8 cellular contexts compared by ENCODE assay signal in genomic region chr3:185659942-185660921, GRCh38.
DNase-seq lines count a peak whose midpoint lies in the region; ATAC-seq and TF ChIP-seq lines count a peak whose summit lies in the region.

No MANE protein-coding gene starts in this region.

- CTCF ChIA-PET in mammary epithelial cell (lab: Charles Lee; ENCODE audit: low non-redundant PET): interaction anchor here (0.6 to 1.2 kb wide), 9 partner anchors 14 to 979 kb away, joined by 3 to 6 read pairs (median 3); no protein-coding TSS in a partner anchor

- ATAC-seq in DND-41 (ENCODE audit: insufficient read depth, low read depth): peak; percentile 95
- ATAC-seq in HG02973 (IDR thresholded peaks at IDR 0.05; ENCODE audit: unreplicated experiment): peak; percentile 58
- ATAC-seq in GM19467 (IDR thresholded peaks at IDR 0.05; ENCODE audit: unreplicated experiment): no peak

- no peak overlapping the region for H3K4me3 ChIP-seq in DND-41 (ENCODE audit: low read depth in 1 of 2, low read length in 2 of 2)
- no peak overlapping the region for H3K4me3 ChIP-seq in mammary epithelial cell (replicated peaks in 1 of 3; ENCODE audit: insufficient read depth in 1 of 3, low read depth in 2 of 3, low read length in 3 of 3)

- in situ Hi-C loops in mammary epithelial cell (cut with MboI; ENCODE audit: low sequenced_read_pairs in 2 of 2): loop anchor here in 1 of 2 donors (25.0 kb wide), 1 partner anchor 252 kb away; no protein-coding TSS in a partner anchor

- H3K9me3 ChIP-seq in DND-41 (ENCODE audit: insufficient read depth, low read length, severe bottlenecking) (no peaks in the 10 kb centered on the region), mammary epithelial cell (replicated peaks; ENCODE audit: insufficient read depth, low read length) (no peaks in the 10 kb centered on the region)

- TF ChIP-seq CTCF in DND-41 (IDR thresholded peaks at IDR 0.05; ENCODE audit: borderline replicate concordance, extremely low read depth, low read length, poor library complexity, severe bottlenecking) (peak; percentile 97), VCaP (conservative IDR thresholded peaks at IDR 0.05) (peak; percentile 98), mammary epithelial cell (conservative IDR thresholded peaks at IDR 0.05 in 1 of 2, IDR thresholded peaks at IDR 0.05 in 1 of 2; ENCODE audit: extremely low read depth in 1 of 2, insufficient read depth in 1 of 2, low read depth in 1 of 2, low read length in 2 of 2) (peak; percentile 98 to 99)

- BruUV-seq in mammary epithelial cell (replicated peaks; lab: Mats Ljungman, UMichigan): no TSS peak

- H3K27me3 ChIP-seq in DND-41 (ENCODE audit: insufficient read depth, low read length, poor library complexity) (peaks cover 22% of the 10 kb centered on the region), mammary epithelial cell (ENCODE audit: insufficient read depth, low read length) (no peaks in the 10 kb centered on the region)

- intact Hi-C loops in mammary epithelial cell (cut with micrococcal nuclease): loop anchor here (1.0 to 5.0 kb wide), 7 partner anchors 74 to 447 kb away; partner anchors contain the start of genes ETV5 and TRA2B

- H3K9ac ChIP-seq in DND-41 (ENCODE audit: low read depth, low read length) (no peak overlapping the region), mammary epithelial cell (ENCODE audit: insufficient read depth, low read length) (no peak overlapping the region)

- 56% methylated on average over 15 of the region's 18 CpGs for WGBS in mammary epithelial cell (ENCODE audit: low coverage, missing lambda C conversion rate)

- H3K27ac ChIP-seq in DND-41 (ENCODE audit: low read length): no peak overlapping the region
- H3K27ac ChIP-seq in VCaP: no peak overlapping the region
- H3K27ac ChIP-seq in mammary epithelial cell (ENCODE audit: insufficient read depth, low read depth, low read length): peak overlapping the region; percentile 48

- H3K4me2 ChIP-seq in DND-41 (ENCODE audit: insufficient read depth, low read length): no peak overlapping the region
- peak overlapping the region; percentile 29 for H3K4me2 ChIP-seq in mammary epithelial cell (ENCODE audit: insufficient read depth, low read depth, low read length)

- H2AFZ ChIP-seq in DND-41 (ENCODE audit: low read depth, low read length): peak overlapping the region; percentile 57; the same call in 1 of the 2 replicates
- no peak overlapping the region for H2AFZ ChIP-seq in mammary epithelial cell (ENCODE audit: low read depth, low read length)

- DNase-seq in DND-41 (peak; percentile 74), NCI-H2171 (lab: John Stamatoyannopoulos, UW) (peak; percentile 33), mammary epithelial cell (peak; percentile 62), inferior parietal cortex (ENCODE audit: extremely low spot score) (peak; percentile 92)
- peak; percentile 39 to 50 for DNase-seq in stimulated activated CD4-positive, alpha-beta T cell treated with anti-CD3 and anti-CD28 coated beads, Interleukin-12 subunit alpha, Interleukin-12 subunit beta, amount 100 ng/mL, for 24 hours (ENCODE audit: low read depth in 2 of 2)

- no peaks in the 10 kb centered on the region for H3K36me3 ChIP-seq in DND-41 (ENCODE audit: insufficient read depth, low read length)
- peaks cover 16% of the 10 kb centered on the region for H3K36me3 ChIP-seq in mammary epithelial cell (ENCODE audit: insufficient read depth, low read length)

- peaks cover 5% of the 10 kb centered on the region for H3K4me1 ChIP-seq in DND-41 (ENCODE audit: insufficient read depth, low read length)
- peaks cover 60% of the 10 kb centered on the region for H3K4me1 ChIP-seq in mammary epithelial cell (ENCODE audit: insufficient read depth, low read length)

- dilution Hi-C loops in mammary epithelial cell (cut with HindIII; ENCODE audit: low sequenced_read_pairs): no loop called here

- H3K79me2 ChIP-seq in DND-41 (ENCODE audit: insufficient read depth, low read length) (no peaks in the 10 kb centered on the region), mammary epithelial cell (ENCODE audit: insufficient read depth, low read length) (peaks cover 15% of the 10 kb centered on the region)

- H4K20me1 ChIP-seq in DND-41 (ENCODE audit: insufficient read depth, low read length) (0 out of 2 replicates have a peak, but pooled peaks cover 8% of the 10 kb centered on the region), mammary epithelial cell (ENCODE audit: insufficient read depth, low read length) (no peaks in the 10 kb centered on the region)

Comparison
In these comparisons a context has a peak if more than half of its experiments do, and no peak if none do; other contexts are left out.
1. DNase-seq: peak in every context shown above with its lines; median percentile 92 in inferior parietal cortex; 74 in DND-41; 62 in mammary epithelial cell; 44 in stimulated activated CD4-positive, alpha-beta T cell treated with anti-CD3 and anti-CD28 coated beads, Interleukin-12 subunit alpha, Interleukin-12 subunit beta, amount 100 ng/mL, for 24 hours; 33 in NCI-H2171.